ENCODE assay signal across 15 cellular contexts in the genomic region with DNA sequence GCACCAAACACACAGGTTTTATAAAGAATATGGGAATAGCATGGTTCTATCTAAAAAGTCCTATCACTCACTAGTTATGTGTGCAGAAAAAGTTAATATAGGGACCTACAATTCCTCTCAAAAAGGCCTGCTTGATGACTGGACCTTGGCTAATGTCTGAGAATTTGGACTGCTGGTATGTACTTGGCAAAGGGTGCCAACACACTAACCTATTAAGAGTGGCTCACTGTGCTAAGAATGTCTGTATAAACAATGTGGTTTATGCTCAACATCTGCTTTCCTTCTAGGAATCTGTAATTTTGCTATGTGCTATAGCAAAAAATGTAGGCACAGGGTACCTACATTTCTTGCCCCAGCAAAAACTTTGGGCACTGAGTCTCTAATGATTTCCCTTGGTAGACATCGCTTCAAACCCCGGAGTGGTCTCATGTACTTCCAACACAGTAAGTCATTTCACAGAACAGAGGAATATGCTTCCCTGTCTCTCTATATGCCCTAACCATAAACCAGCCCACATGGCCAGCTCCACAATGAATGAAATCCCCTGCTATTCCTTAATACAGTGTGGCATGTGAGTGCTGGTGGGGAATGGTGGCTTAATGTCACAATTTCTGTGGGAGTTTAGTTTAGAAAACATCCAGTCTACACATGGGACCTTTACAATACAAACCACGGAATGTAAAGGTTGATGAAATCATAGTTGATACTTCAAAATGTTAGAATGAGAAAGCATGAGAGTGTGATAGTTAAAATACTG.
DNase-seq lines count a peak whose midpoint lies in the region; ATAC-seq, FAIRE-seq and TF ChIP-seq lines count a peak whose summit lies in the region.
"Had no signal": no experiment of that assay in that cellular context is flagged by ENCODE, and none has a peak within 500 bp of the region (broad histone marks: within the 10 kb centered on the region; RNA-seq: fewer than 3 reads in every experiment).

No MANE protein-coding gene starts in this region.

- intact Hi-C loops in IMR-90 (cut with micrococcal nuclease): no loop called here

- WGBS in IMR-90 (ENCODE audit: extremely low coverage in 2 of 2, insufficient read length in 1 of 2), 2 experiments: no CpG with 5 or more reads among the region's 3 CpGs

- TF ChIP-seq CTCF in IMR-90 (conservative IDR thresholded peaks at IDR 0.05; ENCODE audit: low read depth, low read length) (no peak), bronchial epithelial cell (IDR thresholded peaks at IDR 0.05; ENCODE audit: insufficient read depth, low read length, severe bottlenecking) (no peak)

- H2AFZ ChIP-seq in IMR-90 (replicated peaks; ENCODE audit: low read length, poor library complexity): no peak overlapping the region

- H3K18ac ChIP-seq in IMR-90 (ENCODE audit: low read depth, low read length): peak overlapping the region; percentile 30; the same call in 1 of the 2 replicates

- H4K8ac ChIP-seq in IMR-90 (ENCODE audit: low read depth in 2 of 2, low read length in 2 of 2): peak overlapping the region in 1 of 2 experiments; percentile 72; a peak in 1 of 4 replicates

- H2BK5ac ChIP-seq in IMR-90 (ENCODE audit: low read depth, low read length, poor library complexity, severe bottlenecking): peak overlapping the region; percentile 79

- BruUV-seq in IMR-90 (replicated peaks; lab: Mats Ljungman, UMichigan): no TSS peak

- in situ Hi-C loops in IMR-90 (cut with MboI; ENCODE audit: low sequenced_read_pairs): no loop called here

- ATAC-seq in IMR-90 (ENCODE audit: low read depth) (peak; percentile 80), GM21825 (IDR thresholded peaks at IDR 0.05; ENCODE audit: unreplicated experiment) (no peak)
- no peak for ATAC-seq in natural killer cell treated with Interleukin-12 subunit alpha and Interleukin-12 subunit beta and Interleukin-15 and Interleukin-18, amount 100 ng/mL, for 72 hours
- ATAC-seq: CD8-positive, alpha-beta T cell; stimulated activated naive B cell treated with anti-CD40 and anti-IgM and Interleukin-4, amounts not matched to agents 10 μg/mL and 1 μg/mL and 100 μg/mL, for 72 hours had no signal

- peak overlapping the region; percentile 56 for H3K4me2 ChIP-seq in IMR-90 (ENCODE audit: low read depth, low read length)

- H2BK120ac ChIP-seq in IMR-90 (ENCODE audit: low read depth, low read length): peak overlapping the region; percentile 75

- dilution Hi-C loops in IMR-90 (cut with HindIII; ENCODE audit: low sequenced_read_pairs, unreplicated experiment): no loop called here

- peak overlapping the region; percentile 37; the same call in 1 of the 2 replicates for H3K23ac ChIP-seq in IMR-90 (ENCODE audit: low read depth, low read length)

- peaks cover 25% of the 10 kb centered on the region for H3K4me1 ChIP-seq in IMR-90 (ENCODE audit: control insufficient read depth, insufficient read depth, low read length)

- no peak for FAIRE-seq in bronchial epithelial cell (lab: Jason Lieb, UNC)

- no peaks in the 10 kb centered on the region for H3K27me3 Mint-ChIP-seq in activated naive CD4-positive, alpha-beta T cell treated with anti-CD3 and anti-CD28 coated beads, Interleukin-2, amount 10 ng/mL, durations not matched to agents 7 days and 5 days
- no peaks in the 10 kb centered on the region for H3K27me3 Mint-ChIP-seq in natural killer cell treated with Interleukin-12 subunit alpha and Interleukin-12 subunit beta and Interleukin-15 and Interleukin-18, amount 100 ng/mL, for 72 hours
- H3K27me3 Mint-ChIP-seq: activated naive CD8-positive, alpha-beta T cell; stimulated activated naive B cell treated with anti-CD40 and anti-IgM and Interleukin-4, amounts not matched to agents 10 μg/mL and 1 μg/mL and 100 μg/mL, for 72 hours had no signal

- peak overlapping the region; percentile 58 for H2AK9ac ChIP-seq in IMR-90 (replicated peaks; ENCODE audit: low read depth, low read length, poor library complexity)

- no peak overlapping the region for H3K4me3 ChIP-seq in IMR-90 (ENCODE audit: insufficient read depth, low read depth, low read length)
- H3K4me3 ChIP-seq in bronchial epithelial cell (ENCODE audit: low read depth, low read length): no peak overlapping the region
- H3K4me3 ChIP-seq: heart left ventricle had no signal

- H3K9ac ChIP-seq in IMR-90 (ENCODE audit: low read depth, low read length): no peak overlapping the region

- peak overlapping the region; percentile 74 for H2AK5ac ChIP-seq in IMR-90 (ENCODE audit: low read depth, low read length)

- H3K36me3 ChIP-seq in IMR-90 (ENCODE audit: control insufficient read depth, insufficient read depth, low read length) (peaks cover 15% of the 10 kb centered on the region), bronchial epithelial cell (ENCODE audit: control insufficient read depth, insufficient read depth, low read length) (peaks cover 13% of the 10 kb centered on the region)

- H3K9me3 Mint-ChIP-seq in activated naive CD4-positive, alpha-beta T cell treated with anti-CD3 and anti-CD28 coated beads, Interleukin-2, amount 10 ng/mL, durations not matched to agents 7 days and 5 days: no peaks in the 10 kb centered on the region
- H3K9me3 Mint-ChIP-seq in natural killer cell treated with Interleukin-12 subunit alpha and Interleukin-12 subunit beta and Interleukin-15 and Interleukin-18, amount 100 ng/mL, for 72 hours: no peaks in the 10 kb centered on the region
- H3K9me3 Mint-ChIP-seq: CD8-positive, alpha-beta T cell; stimulated activated naive B cell treated with anti-CD40 and anti-IgM and Interleukin-4, amounts not matched to agents 10 μg/mL and 1 μg/mL and 100 μg/mL, for 72 hours had no signal

- H3K36me3 Mint-ChIP-seq in activated naive CD4-positive, alpha-beta T cell treated with anti-CD3 and anti-CD28 coated beads, Interleukin-2, amount 10 ng/mL, durations not matched to agents 7 days and 5 days: peaks cover 45% of the 10 kb centered on the region
- H3K36me3 Mint-ChIP-seq in natural killer cell treated with Interleukin-12 subunit alpha and Interleukin-12 subunit beta and Interleukin-15 and Interleukin-18, amount 100 ng/mL, for 72 hours: peaks cover 27% of the 10 kb centered on the region

- H2BK20ac ChIP-seq in IMR-90 (ENCODE audit: low read depth, low read length): peak overlapping the region; percentile 38

- H3K14ac ChIP-seq in IMR-90 (replicated peaks; ENCODE audit: low read depth, low read length): peak overlapping the region; percentile 6; the same call in 1 of the 2 replicates

- peaks cover 17% of the 10 kb centered on the region for H3K9me1 ChIP-seq in IMR-90 (ENCODE audit: insufficient read depth, low read length)

- H3K27me3 ChIP-seq in IMR-90 (ENCODE audit: control insufficient read depth, insufficient read depth, low read length): no peaks in the 10 kb centered on the region
- no peaks in the 10 kb centered on the region for H3K27me3 ChIP-seq in bronchial epithelial cell (ENCODE audit: control insufficient read depth, insufficient read depth, low read length)
- H3K27me3 ChIP-seq: heart left ventricle had no signal

- H3K9me3 ChIP-seq in IMR-90 (ENCODE audit: control insufficient read depth, insufficient read depth, low read length): no peaks in the 10 kb centered on the region
- H3K9me3 ChIP-seq: heart left ventricle had no signal

- DNase-seq in AG08396 (ENCODE audit: low spot score): peak; percentile 86
- DNase-seq in IMR-90: peak; percentile 98
- DNase-seq in bronchial epithelial cell (ENCODE audit: low read depth): peak; percentile 76
- DNase-seq in kidney tubule cell (ENCODE audit: low spot score): peak; percentile 95
- no peak for DNase-seq in activated naive CD4-positive, alpha-beta T cell treated with anti-CD3 and anti-CD28 coated beads, Interleukin-2, amount 10 ng/mL, durations not matched to agents 7 days and 5 days
- DNase-seq in natural killer cell treated with Interleukin-12 subunit alpha and Interleukin-12 subunit beta and Interleukin-15 and Interleukin-18, amount 100 ng/mL, for 72 hours (ENCODE audit: low spot score): no peak
- no peak for DNase-seq in cerebellar nuclear complex (lab: John Stamatoyannopoulos, UW)
- DNase-seq: activated CD4-positive, alpha-beta T cell treated with anti-CD3 and anti-CD28 coated beads, Interleukin-2, amount 50 U/mL, for 4 hours; CD8-positive, alpha-beta T cell; heart left ventricle; KG1; SIG-M5; stimulated activated naive B cell treated with anti-CD40 and anti-IgM and Interleukin-4, amounts not matched to agents 10 μg/mL and 1 μg/mL and 100 μg/mL, for 72 hours had no signal

- H3K4me1 Mint-ChIP-seq in activated naive CD4-positive, alpha-beta T cell treated with anti-CD3 and anti-CD28 coated beads, Interleukin-2, amount 10 ng/mL, durations not matched to agents 7 days and 5 days: no peaks in the 10 kb centered on the region
- H3K4me1 Mint-ChIP-seq in natural killer cell treated with Interleukin-12 subunit alpha and Interleukin-12 subunit beta and Interleukin-15 and Interleukin-18, amount 100 ng/mL, for 72 hours (ENCODE audit: low read depth in 2 of 2): peaks cover 0 to 3% of the 10 kb centered on the region in 2 donors

- peak overlapping the region; percentile 75 for H3K4ac ChIP-seq in IMR-90 (ENCODE audit: low read depth, low read length)

- POLR2A ChIA-PET in IMR-90 (lab: Charles Lee; ENCODE audit: unreplicated experiment): no interaction called here

- H2BK15ac ChIP-seq in IMR-90 (ENCODE audit: low read depth, low read length): peak overlapping the region; percentile 55; the same call in 1 of the 3 replicates

- H4K5ac ChIP-seq in IMR-90 (ENCODE audit: low read depth, low read length): no peak overlapping the region

- no peak overlapping the region for H3K4me3 Mint-ChIP-seq in activated naive CD4-positive, alpha-beta T cell treated with anti-CD3 and anti-CD28 coated beads, Interleukin-2, amount 10 ng/mL, durations not matched to agents 7 days and 5 days
- no peak overlapping the region for H3K4me3 Mint-ChIP-seq in natural killer cell treated with Interleukin-12 subunit alpha and Interleukin-12 subunit beta and Interleukin-15 and Interleukin-18, amount 100 ng/mL, for 72 hours
- H3K4me3 Mint-ChIP-seq: activated naive CD8-positive, alpha-beta T cell; CD8-positive, alpha-beta T cell; stimulated activated naive B cell treated with anti-CD40 and anti-IgM and Interleukin-4, amounts not matched to agents 10 μg/mL and 1 μg/mL and 100 μg/mL, for 72 hours had no signal

- H3K27ac ChIP-seq in IMR-90 (ENCODE audit: insufficient read depth, low read length): peak overlapping the region; percentile 97
- H3K27ac ChIP-seq: heart left ventricle had no signal

- TF ChIP-seq POLR2A in IMR-90 (IDR thresholded peaks at IDR 0.05; ENCODE audit: low read depth, low read length): no peak

- H3K27ac Mint-ChIP-seq in activated naive CD4-positive, alpha-beta T cell treated with anti-CD3 and anti-CD28 coated beads, Interleukin-2, amount 10 ng/mL, durations not matched to agents 7 days and 5 days: no peak overlapping the region
- H3K27ac Mint-ChIP-seq in natural killer cell treated with Interleukin-12 subunit alpha and Interleukin-12 subunit beta and Interleukin-15 and Interleukin-18, amount 100 ng/mL, for 72 hours: no peak overlapping the region
- H3K27ac Mint-ChIP-seq: activated naive CD8-positive, alpha-beta T cell; CD8-positive, alpha-beta T cell; stimulated activated naive B cell treated with anti-CD40 and anti-IgM and Interleukin-4, amounts not matched to agents 10 μg/mL and 1 μg/mL and 100 μg/mL, for 72 hours had no signal

- no peak overlapping the region; the same call in 1 of the 2 replicates for H4K91ac ChIP-seq in IMR-90 (ENCODE audit: insufficient read depth, low read depth, low read length)

- TF ChIP-seq RAD21 in IMR-90 (IDR thresholded peaks at IDR 0.05; ENCODE audit: low read length): no peak

- H3K56ac ChIP-seq in IMR-90 (ENCODE audit: extremely low read depth, insufficient read depth, low read length): peak overlapping the region; percentile 40; the same call in 1 of the 2 replicates

- CTCF ChIA-PET in IMR-90 (lab: Yijun Ruan, JAX): interaction anchor here (1.7 kb wide), 1 partner anchor 127 kb away, joined by 4 read pairs; no protein-coding TSS in a partner anchor
- CTCF ChIA-PET in activated naive CD4-positive, alpha-beta T cell treated with anti-CD3 and anti-CD28 coated beads, Interleukin-2, amount 10 ng/mL, durations not matched to agents 7 days and 5 days (lab: Charles Lee): no interaction called here

- peaks cover 16% of the 10 kb centered on the region for H4K20me1 ChIP-seq in IMR-90 (ENCODE audit: insufficient read depth, low read length)

- H3K79me1 ChIP-seq in IMR-90 (ENCODE audit: low read depth in 1 of 2, low read length in 2 of 2): peaks cover 27 to 53% of the 10 kb centered on the region in 2 experiments

Comparison
In these comparisons a context has a peak if more than half of its experiments do, and no peak if none do; other contexts are left out.
1. DNase-seq: peak in AG08396 (single experiment), IMR-90 (single experiment), bronchial epithelial cell (single experiment) and kidney tubule cell (single experiment); none in activated naive CD4-positive, alpha-beta T cell treated with anti-CD3 and anti-CD28 coated beads, Interleukin-2, amount 10 ng/mL, durations not matched to agents 7 days and 5 days (single experiment), natural killer cell treated with Interleukin-12 subunit alpha and Interleukin-12 subunit beta and Interleukin-15 and Interleukin-18, amount 100 ng/mL, for 72 hours (single experiment) and cerebellar nuclear complex (0 of 2).